ENCODE assay signal across 28 cellular contexts in genomic region chr4:5753366-5753765, GRCh38. TPM values are rescaled to one million over a fixed set of nuclear protein-coding genes. Genes with fewer than 3 reads are reported as not detected.
DNase-seq lines count a peak whose midpoint lies in the region; ATAC-seq, FAIRE-seq and TF ChIP-seq lines count a peak whose summit lies in the region.
"Had no signal": no experiment of that assay in that cellular context is flagged by ENCODE, and none has a peak within 500 bp of the region (broad histone marks: within the 10 kb centered on the region; RNA-seq: fewer than 3 reads in every experiment).

No MANE protein-coding gene starts in this region.

- H4K20me1 ChIP-seq in OCI-LY3 (ENCODE audit: insufficient read depth, low read length): peaks cover under 1% of the 10 kb centered on the region; the same call in 1 of the 2 replicates
- H4K20me1 ChIP-seq in astrocyte (ENCODE audit: insufficient read depth, low read length): no peaks in the 10 kb centered on the region

- CTCF ChIA-PET in activated naive CD4-positive, alpha-beta T cell treated with anti-CD3 and anti-CD28 coated beads, Interleukin-2, amount 10 ng/mL, durations not matched to agents 7 days and 5 days (lab: Charles Lee): no interaction called here

- H3K4me1 Mint-ChIP-seq in astrocyte (ENCODE audit: low read depth, unreplicated experiment) (peaks cover 49% of the 10 kb centered on the region), glutamatergic neuron (ENCODE audit: low read depth, unreplicated experiment) (peaks cover 24% of the 10 kb centered on the region)
- no peaks in the 10 kb centered on the region for H3K4me1 Mint-ChIP-seq in activated naive CD4-positive, alpha-beta T cell treated with anti-CD3 and anti-CD28 coated beads, Interleukin-2, amount 10 ng/mL, durations not matched to agents 7 days and 5 days

- no peak overlapping the region for H2AFZ ChIP-seq in OCI-LY3 (ENCODE audit: low read depth, low read length)
- no peak overlapping the region for H2AFZ ChIP-seq in astrocyte (ENCODE audit: low read depth, low read length)
- H2AFZ ChIP-seq: hepatocyte had no signal

- no peak for ATAC-seq in sciatic nerve
- ATAC-seq: CD8-positive, alpha-beta T cell; GM12878; psoas muscle had no signal

- H3K4me3 Mint-ChIP-seq in astrocyte (ENCODE audit: unreplicated experiment) (no peak overlapping the region), glutamatergic neuron (ENCODE audit: unreplicated experiment) (no peak overlapping the region)
- no peak overlapping the region for H3K4me3 Mint-ChIP-seq in activated naive CD4-positive, alpha-beta T cell treated with anti-CD3 and anti-CD28 coated beads, Interleukin-2, amount 10 ng/mL, durations not matched to agents 7 days and 5 days
- H3K4me3 Mint-ChIP-seq: CD8-positive, alpha-beta T cell had no signal

- peak overlapping the region; percentile 62 for H3K4me2 ChIP-seq in OCI-LY3 (ENCODE audit: low read length)
- peak overlapping the region; percentile 59 for H3K4me2 ChIP-seq in astrocyte (ENCODE audit: low read length)
- H3K4me2 ChIP-seq: hepatocyte had no signal

- intact Hi-C loops in sciatic nerve (cut with DNase I): no loop called here

- no peaks in the 10 kb centered on the region for H3K27me3 ChIP-seq in OCI-LY3 (ENCODE audit: low read depth, low read length)
- H3K27me3 ChIP-seq in astrocyte (ENCODE audit: insufficient read depth, low read length): no peaks in the 10 kb centered on the region
- H3K27me3 ChIP-seq: hepatocyte, thyroid gland had no signal

- H3K9me3 ChIP-seq in OCI-LY3 (ENCODE audit: insufficient read depth, low read length) (no peaks in the 10 kb centered on the region), astrocyte (ENCODE audit: insufficient read depth, low read depth, low read length) (no peaks in the 10 kb centered on the region)
- H3K9me3 ChIP-seq: psoas muscle, thyroid gland had no signal

- H3K9me3 Mint-ChIP-seq in astrocyte (ENCODE audit: unreplicated experiment): no peaks in the 10 kb centered on the region
- peaks cover 10% of the 10 kb centered on the region for H3K9me3 Mint-ChIP-seq in glutamatergic neuron (ENCODE audit: unreplicated experiment)
- peaks cover 9% of the 10 kb centered on the region for H3K9me3 Mint-ChIP-seq in activated naive CD4-positive, alpha-beta T cell treated with anti-CD3 and anti-CD28 coated beads, Interleukin-2, amount 10 ng/mL, durations not matched to agents 7 days and 5 days
- H3K9me3 Mint-ChIP-seq: CD8-positive, alpha-beta T cell had no signal

- peaks cover 6% of the 10 kb centered on the region for H3K36me3 ChIP-seq in OCI-LY3 (replicated peaks; ENCODE audit: low read depth, low read length)
- peaks cover 32% of the 10 kb centered on the region for H3K36me3 ChIP-seq in astrocyte (ENCODE audit: insufficient read depth, low read length)

- FAIRE-seq in astrocyte (lab: Jason Lieb, UNC) (no peak), H54 (lab: Jason Lieb, UNC) (no peak)
- FAIRE-seq: GM12878, small intestine, TTC549 had no signal

- H3K4me3 ChIP-seq in OCI-LY3 (ENCODE audit: low read length): peak overlapping the region; percentile 32; the same call in 1 of the 2 replicates
- no peak overlapping the region for H3K4me3 ChIP-seq in astrocyte (ENCODE audit: insufficient read depth, low read depth, low read length)
- H3K4me3 ChIP-seq: GM12878, hepatocyte, psoas muscle, thyroid gland had no signal

- peaks cover 35% of the 10 kb centered on the region for H3K36me3 Mint-ChIP-seq in astrocyte (ENCODE audit: low read depth, unreplicated experiment)
- no peaks in the 10 kb centered on the region for H3K36me3 Mint-ChIP-seq in glutamatergic neuron (ENCODE audit: unreplicated experiment)
- no peaks in the 10 kb centered on the region for H3K36me3 Mint-ChIP-seq in activated naive CD4-positive, alpha-beta T cell treated with anti-CD3 and anti-CD28 coated beads, Interleukin-2, amount 10 ng/mL, durations not matched to agents 7 days and 5 days
- H3K36me3 Mint-ChIP-seq: CD8-positive, alpha-beta T cell had no signal

- DNase-seq in astrocyte (ENCODE audit: low read depth): no peak
- DNase-seq in glutamatergic neuron: no peak
- peak; percentile 54 for DNase-seq in sciatic nerve (ENCODE audit: low spot score)
- no peak for DNase-seq in stimulated activated CD4-positive, alpha-beta T cell treated with anti-CD3 and anti-CD28 coated beads, Interleukin-12 subunit alpha, Interleukin-12 subunit beta, amount 100 ng/mL, for 4 hours
- DNase-seq in NCI-H774 (lab: John Stamatoyannopoulos, UW): no peak
- DNase-seq in H54 (ENCODE audit: insufficient read length, low spot score): no peak
- DNase-seq in activated naive CD4-positive, alpha-beta T cell treated with anti-CD3 and anti-CD28 coated beads, Interleukin-2, amount 10 ng/mL, durations not matched to agents 7 days and 5 days: no peak
- DNase-seq: activated CD4-positive, alpha-beta T cell treated with anti-CD3 and anti-CD28 coated beads for 1 hour; activated gamma-delta T cell treated with Interleukin-2 at 50 U/mL for 16 hours; activated T-cell treated with anti-CD3 and anti-CD28 coated beads, Interleukin-2, amount 50 U/mL, for 1 hour; AML-193; CD8-positive, alpha-beta T cell; cortex of kidney; DMS79; GOT3; KG1; NCI-H146; psoas muscle; SHP77 treated with DMSO at 0.1 percent for 48 hours; small intestine; stimulated activated CD4-positive, alpha-beta T cell treated with anti-CD3 and anti-CD28 coated beads, Interleukin-4, amount 100 ng/mL, for 1 hour; stimulated activated naive CD4-positive, alpha-beta T cell treated with Interleukin-2 at 50 U/mL for 16 hours; T-helper 1 cell had no signal

- H3K9ac ChIP-seq in OCI-LY3 (ENCODE audit: low read length) (peak overlapping the region; percentile 33; the same call in 1 of the 2 replicates), astrocyte (ENCODE audit: low read length) (peak overlapping the region; percentile 73)

- H3K27ac Mint-ChIP-seq in astrocyte (ENCODE audit: unreplicated experiment) (no peak overlapping the region), glutamatergic neuron (ENCODE audit: unreplicated experiment) (peak overlapping the region; percentile 52)
- no peak overlapping the region for H3K27ac Mint-ChIP-seq in activated naive CD4-positive, alpha-beta T cell treated with anti-CD3 and anti-CD28 coated beads, Interleukin-2, amount 10 ng/mL, durations not matched to agents 7 days and 5 days
- H3K27ac Mint-ChIP-seq: CD8-positive, alpha-beta T cell had no signal

- no peak for TF ChIP-seq POLR2A in H54 (IDR thresholded peaks at IDR 0.05; ENCODE audit: low read depth, low read length)

- TF ChIP-seq CTCF in OCI-LY3 (IDR thresholded peaks at IDR 0.05; ENCODE audit: low read depth, low read length) (no peak), astrocyte (IDR thresholded peaks at IDR 0.05; ENCODE audit: insufficient read depth, low read depth, low read length) (no peak), glutamatergic neuron (IDR thresholded peaks at IDR 0.05; ENCODE audit: partially characterized antibody, unreplicated experiment) (no peak)

- peak overlapping the region; percentile 24; the same call in 1 of the 2 replicates for H3K27ac ChIP-seq in OCI-LY3 (ENCODE audit: low read length)
- peak overlapping the region; percentile 85 for H3K27ac ChIP-seq in astrocyte (ENCODE audit: low read depth, low read length)
- H3K27ac ChIP-seq: psoas muscle, thyroid gland had no signal

- H3K27me3 Mint-ChIP-seq in astrocyte (ENCODE audit: low read depth, unreplicated experiment) (no peaks in the 10 kb centered on the region), glutamatergic neuron (ENCODE audit: unreplicated experiment) (peaks cover 15% of the 10 kb centered on the region)
- no peaks in the 10 kb centered on the region for H3K27me3 Mint-ChIP-seq in activated naive CD4-positive, alpha-beta T cell treated with anti-CD3 and anti-CD28 coated beads, Interleukin-2, amount 10 ng/mL, durations not matched to agents 7 days and 5 days

- H3K4me1 ChIP-seq in OCI-LY3 (ENCODE audit: low read length) (peaks cover 20% of the 10 kb centered on the region), astrocyte (ENCODE audit: insufficient read depth, low read length) (peaks cover 69% of the 10 kb centered on the region)
- H3K4me1 ChIP-seq: psoas muscle, thyroid gland had no signal

- H3K79me2 ChIP-seq in OCI-LY3 (ENCODE audit: low read length): no peaks in the 10 kb centered on the region
- H3K79me2 ChIP-seq in astrocyte (ENCODE audit: insufficient read depth, low read length): peaks cover 6% of the 10 kb centered on the region
- H3K79me2 ChIP-seq: hepatocyte had no signal

RNA-seq across cellular contexts. Expression of gene EVC, which starts 42.4 kb away (rescaled TPM):
- total RNA-seq in astrocyte (23.9 and 24.0 TPM in 2 replicates), glutamatergic neuron (ENCODE audit: unreplicated experiment) (6.7 TPM), sciatic nerve (71.3 TPM)

RNA-seq across cellular contexts. Expression of gene EVC2, which starts 45.0 kb away (rescaled TPM):
- total RNA-seq in astrocyte: 3.3 and 3.5 TPM in 2 replicates
- total RNA-seq in glutamatergic neuron (ENCODE audit: unreplicated experiment): 2.3 TPM
- total RNA-seq in sciatic nerve: 12.5 TPM
